14 cellular contexts compared by ENCODE assay signal in the genomic region with DNA sequence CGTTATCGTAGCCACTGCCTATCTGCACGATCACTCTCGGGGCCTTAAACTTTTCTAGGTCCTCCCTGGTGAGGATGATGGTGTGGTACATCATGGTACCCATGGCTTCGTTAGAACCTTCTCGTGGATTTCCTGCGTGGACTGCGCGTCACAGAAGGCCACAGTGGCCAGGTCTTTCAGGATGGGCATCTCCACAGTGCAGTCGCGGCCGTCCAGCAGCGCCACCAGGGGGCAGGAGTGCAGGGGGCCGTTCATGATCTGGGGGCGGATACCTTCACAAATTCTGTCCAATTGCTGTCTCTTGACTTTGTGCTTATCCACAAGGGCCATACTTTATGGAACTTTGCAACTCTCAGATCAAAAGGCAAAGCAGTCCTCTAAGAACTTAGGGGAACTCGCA.
DNase-seq lines count a peak whose midpoint lies in the region; ATAC-seq and TF ChIP-seq lines count a peak whose summit lies in the region.
"Had no signal": no experiment of that assay in that cellular context is flagged by ENCODE, and none has a peak within 500 bp of the region (broad histone marks: within the 10 kb centered on the region; RNA-seq: fewer than 3 reads in every experiment).

No MANE protein-coding gene starts in this region.

- H3K27ac ChIP-seq in DOHH2 (ENCODE audit: low read depth, low read length) (no peak overlapping the region), brain microvascular endothelial cell (no peak overlapping the region), lower lobe of right lung (no peak overlapping the region)
- H3K27ac ChIP-seq: heart right ventricle, prostate gland, suprapubic skin, VCaP had no signal

- TF ChIP-seq EP300 in Ishikawa (IDR thresholded peaks at IDR 0.05; ENCODE audit: borderline replicate concordance) = no peak

- H3K4me1 ChIP-seq in DOHH2 (ENCODE audit: control insufficient read depth, low read length) = no peaks in the 10 kb centered on the region
- no peaks in the 10 kb centered on the region for H3K4me1 ChIP-seq in lower lobe of right lung
- H3K4me1 ChIP-seq: prostate gland, suprapubic skin had no signal

- H3K9me3 ChIP-seq in DOHH2 (ENCODE audit: control insufficient read depth, insufficient read depth, low read length) (no peaks in the 10 kb centered on the region), lower lobe of right lung (no peaks in the 10 kb centered on the region)
- H3K9me3 ChIP-seq: heart right ventricle, prostate gland, suprapubic skin had no signal

- no peak overlapping the region for H3K4me3 ChIP-seq in DOHH2 (ENCODE audit: low read length)
- H3K4me3 ChIP-seq in brain microvascular endothelial cell (ENCODE audit: low read depth, low read length) = no peak overlapping the region
- no peak overlapping the region for H3K4me3 ChIP-seq in lower lobe of right lung
- H3K4me3 ChIP-seq: heart right ventricle, prostate gland, suprapubic skin had no signal

- no peaks in the 10 kb centered on the region for H3K9me2 ChIP-seq in DOHH2 (replicated peaks; ENCODE audit: control insufficient read depth, low read length)

- in situ Hi-C loops in brain microvascular endothelial cell (cut with HindIII; ENCODE audit: low pct_ligation_motif_present, low sequenced_read_pairs) = no loop called here

- ATAC-seq in lower lobe of right lung (no peak), sciatic nerve (no peak)
- ATAC-seq: heart right ventricle had no signal

- peak; percentile 18; the same call in 1 of the 2 replicates for TF ChIP-seq RAD21 in Ishikawa (IDR thresholded peaks at IDR 0.05; ENCODE audit: low read depth)

- no peaks in the 10 kb centered on the region for H4K20me1 ChIP-seq in DOHH2 (ENCODE audit: control insufficient read depth, insufficient read depth, low read depth, low read length)

- peak; percentile 12 for TF ChIP-seq CTCF in DOHH2 (IDR thresholded peaks at IDR 0.05; ENCODE audit: low read depth, low read length, poor library complexity, severe bottlenecking)
- peak; percentile 45 for TF ChIP-seq CTCF in brain microvascular endothelial cell (IDR thresholded peaks at IDR 0.05; ENCODE audit: low read depth, low read length, missing control alignments)
- peak; percentile 14 for TF ChIP-seq CTCF in lower lobe of right lung (IDR thresholded peaks at IDR 0.05)

- H3K27me3 ChIP-seq in DOHH2 (ENCODE audit: control insufficient read depth, low read length) = no peaks in the 10 kb centered on the region
- no peaks in the 10 kb centered on the region for H3K27me3 ChIP-seq in brain microvascular endothelial cell (replicated peaks)
- no peaks in the 10 kb centered on the region for H3K27me3 ChIP-seq in lower lobe of right lung (ENCODE audit: low read depth)
- H3K27me3 ChIP-seq: heart right ventricle, suprapubic skin had no signal

- no peaks in the 10 kb centered on the region for H3F3A ChIP-seq in DOHH2 (ENCODE audit: control insufficient read depth, insufficient read depth)

- H3K79me2 ChIP-seq in DOHH2 (ENCODE audit: control insufficient read depth, low read length) = no peaks in the 10 kb centered on the region

- intact Hi-C loops in lower lobe of right lung (cut with DNase I) (no loop called here), sciatic nerve (cut with DNase I) (no loop called here)

- H3K36me3 ChIP-seq in DOHH2 (ENCODE audit: control insufficient read depth, low read length) (no peaks in the 10 kb centered on the region), brain microvascular endothelial cell (replicated peaks) (peaks cover 22% of the 10 kb centered on the region), lower lobe of right lung (peaks cover 28% of the 10 kb centered on the region)
- H3K36me3 ChIP-seq: prostate gland had no signal

- DNase-seq in brain microvascular endothelial cell (no peak), lower lobe of right lung (no peak), SIG-M5 treated with dmso at 0.1 percent for 504 hours (lab: John Stamatoyannopoulos, UW; ENCODE audit: unreplicated experiment) (no peak), T-helper 2 cell (no peak), sciatic nerve (ENCODE audit: low spot score) (no peak)
- DNase-seq: activated naive CD4-positive, alpha-beta T cell treated with anti-CD3 and anti-CD28 coated beads, Interleukin-2, amount 10 ng/mL, durations not matched to agents 7 days and 5 days; EL; heart right ventricle; NCI-H1048 had no signal

- H3K4me2 ChIP-seq in DOHH2 (ENCODE audit: low read length) = no peak overlapping the region

TF ChIP-seq in Ishikawa, 13 proteins besides CTCF, POLR2A, EP300 and RAD21:
- TF ChIP-seq TAF1 (IDR thresholded peaks at IDR 0.05; ENCODE audit: low read depth) (no peak), ZBTB7A (IDR thresholded peaks at IDR 0.05; ENCODE audit: low read depth) (no peak), NFIC (IDR thresholded peaks at IDR 0.05) (no peak), EGR1 (IDR thresholded peaks at IDR 0.05) (no peak), YY1 (IDR thresholded peaks at IDR 0.05; ENCODE audit: low read depth) (no peak), TCF12 (IDR thresholded peaks at IDR 0.05; ENCODE audit: low read depth) (no peak)
- TF ChIP-seq, protein P1, sequence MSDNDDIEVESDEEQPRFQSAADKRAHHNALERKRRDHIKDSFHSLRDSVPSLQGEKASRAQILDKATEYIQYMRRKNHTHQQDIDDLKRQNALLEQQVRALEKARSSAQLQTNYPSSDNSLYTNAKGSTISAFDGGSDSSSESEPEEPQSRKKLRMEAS (IDR thresholded peaks at IDR 0.05) = no peak
